In genomic region chr19:35331551-35332214, GRCh38 we compare ENCODE assay signal across 1 cellular context.
TF ChIP-seq lines count a peak whose summit lies in the region.

No MANE protein-coding gene starts in this region.

TF ChIP-seq in HepG2, 621 proteins besides CTCF, POLR2A, EP300 and RAD21:
- TF ChIP-seq MNT (IDR thresholded peaks at IDR 0.05) (0 out of 2 replicates have a peak, but pooled peaks have one; percentile 3), PCBP1 (IDR thresholded peaks at IDR 0.05; ENCODE audit: borderline replicate concordance, low read depth, low read length) (no peak)
